8 cellular contexts compared by ENCODE assay signal in the genomic region with DNA sequence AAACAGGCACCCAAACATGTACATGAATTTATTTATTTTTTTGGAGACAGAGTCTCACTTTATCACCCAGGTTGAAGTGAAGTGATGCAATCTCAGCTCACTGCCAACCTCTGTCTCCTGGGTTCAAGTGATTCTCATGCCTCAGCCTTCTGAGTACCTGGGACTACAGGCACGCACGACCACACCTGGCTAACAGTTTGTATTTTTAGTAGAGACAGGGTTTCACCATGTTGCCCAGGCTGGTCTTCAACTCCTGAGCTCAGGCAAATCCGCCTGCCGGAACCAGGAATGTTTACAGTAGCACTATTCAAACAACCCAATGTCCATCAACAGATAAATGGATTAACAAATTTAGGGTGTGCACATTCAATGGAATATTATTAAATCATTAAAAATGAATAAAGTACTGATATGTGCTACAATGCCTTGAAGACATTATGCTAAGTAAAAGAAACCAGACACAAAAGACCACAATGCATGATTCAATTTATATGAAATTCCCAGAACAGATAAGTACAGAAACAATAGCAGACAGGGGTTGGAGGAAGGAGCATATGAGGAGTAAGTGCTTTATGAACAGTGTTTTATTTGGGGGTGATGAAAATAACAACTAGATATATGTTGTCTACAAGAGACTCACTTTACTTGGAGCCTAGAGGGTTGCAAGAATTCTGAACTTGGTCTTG. TPM values are rescaled to one million over a fixed set of nuclear protein-coding genes. Genes with fewer than 3 reads are reported as not detected.
DNase-seq lines count a peak whose midpoint lies in the region; ATAC-seq and TF ChIP-seq lines count a peak whose summit lies in the region.

No MANE protein-coding gene starts in this region.

- H3K36me3 ChIP-seq in esophagus squamous epithelium, result peaks cover 0 to 31% (median 0%) of the 10 kb centered on the region in 3 donors
- peaks cover 10% of the 10 kb centered on the region for H3K36me3 ChIP-seq in skeletal muscle satellite cell (ENCODE audit: insufficient read depth, low read length)

- H3K4me3 ChIP-seq in esophagus squamous epithelium (peak overlapping the region in 3 of 4 donors; percentile 82 to 95 (median 88)), skeletal muscle satellite cell (ENCODE audit: low read length) (peak overlapping the region; percentile 92)

- TF ChIP-seq CTCF in esophagus squamous epithelium (IDR thresholded peaks at IDR 0.05), result no peak

- TF ChIP-seq POLR2A in esophagus squamous epithelium (IDR thresholded peaks at IDR 0.05), result no peak

- peak overlapping the region; percentile 77 for H3K4me2 ChIP-seq in skeletal muscle satellite cell (ENCODE audit: low read length)

- peaks cover 3 to 27% (median 17%) of the 10 kb centered on the region in 3 donors for H3K4me1 ChIP-seq in esophagus squamous epithelium
- H3K4me1 ChIP-seq in skeletal muscle satellite cell (ENCODE audit: control insufficient read depth, insufficient read depth, low read length), result peaks cover 11% of the 10 kb centered on the region

- no peak for ATAC-seq in GM21825 (IDR thresholded peaks at IDR 0.05; ENCODE audit: unreplicated experiment)

- DNase-seq in NCI-H82 (lab: John Stamatoyannopoulos, UW) (peak; percentile 10), NCI-H82 treated with DMSO at 0.1 percent for 48 hours (lab: John Stamatoyannopoulos, UW; ENCODE audit: unreplicated experiment) (no peak), SHP77 treated with DMSO at 0.1 percent for 48 hours (lab: John Stamatoyannopoulos, UW) (peak; percentile 16), esophagus squamous epithelium (lab: John Stamatoyannopoulos, UW) (no peak), midbrain (lab: John Stamatoyannopoulos, UW) (no peak), NCI-H446 (lab: John Stamatoyannopoulos, UW) (no peak)

- peak overlapping the region; percentile 94 for H3K9ac ChIP-seq in skeletal muscle satellite cell (ENCODE audit: low read depth, low read length)

- whole genome bisulfite sequencing in esophagus squamous epithelium, 2 donors, result 40 to 41% methylated on average over 4 of the region's 4 CpGs

- H3K9me3 ChIP-seq in esophagus squamous epithelium (peaks cover 0 to 14% (median 13%) of the 10 kb centered on the region in 3 donors), skeletal muscle satellite cell (replicated peaks; ENCODE audit: low read length) (no peaks in the 10 kb centered on the region)

- H3K27me3 ChIP-seq in esophagus squamous epithelium (no peaks in the 10 kb centered on the region), skeletal muscle satellite cell (ENCODE audit: control insufficient read depth, insufficient read depth, low read length) (no peaks in the 10 kb centered on the region)

- intact Hi-C loops in esophagus squamous epithelium (cut with DNase I), result no loop called here

- no peak overlapping the region for H3K27ac ChIP-seq in esophagus squamous epithelium

RNA-seq across cellular contexts. Expression of gene LEO1, which starts 1.3 kb away (rescaled TPM):
- total RNA-seq in esophagus squamous epithelium, result 10 to 100 TPM; 23.5 to 38.3 (median 32.4) TPM
- 16.6 and 26.9 TPM in 2 replicates for total RNA-seq in skeletal muscle satellite cell (2012; rRNA removed)

RNA-seq across cellular contexts. Expression of gene MAPK6, which starts 48.7 kb away (rescaled TPM):
- 100 to 1,000 TPM in 1 of 4 donors, 10 to 100 TPM in 3; 53.8 to 162 (median 69.2) TPM for total RNA-seq in esophagus squamous epithelium
- 62.3 and 66.2 TPM in 2 replicates for total RNA-seq in skeletal muscle satellite cell (2012; rRNA removed)

Comparison
In these comparisons a context has a peak if more than half of its experiments do, and no peak if none do; other contexts are left out.
1. DNase-seq: peak in NCI-H82 (single experiment) and SHP77 treated with DMSO at 0.1 percent for 48 hours (single experiment); none in NCI-H82 treated with DMSO at 0.1 percent for 48 hours (single experiment), esophagus squamous epithelium (single experiment), midbrain (single experiment) and NCI-H446 (0 of 2).